Comparison of ENCODE assay signal across 8 cellular contexts in genomic region chr7:151013728-151014497, GRCh38. TPM values are rescaled to one million over a fixed set of nuclear protein-coding genes. Genes with fewer than 3 reads are reported as not detected.
A peak's percentile ranks its signal among the peaks of the same experiment; 100 is the strongest.
DNase-seq lines count a peak whose midpoint lies in the region; ATAC-seq lines count a peak whose summit lies in the region.

No MANE protein-coding gene starts in this region.

- DNase-seq in CD1c-positive myeloid dendritic cell (ENCODE audit: extremely low spot score), result peak; percentile 91
- DNase-seq in T-helper 9 cell, result peak; percentile 94
- peak; percentile 82 for DNase-seq in astrocyte of the hippocampus (ENCODE audit: low read depth, low spot score)
- DNase-seq in stimulated activated CD4-positive, alpha-beta T cell treated with anti-CD3 and anti-CD28 coated beads, Interleukin-1b, Interleukin-23, amount 100 ng/mL, for 24 hours (ENCODE audit: low read depth in 4 of 4, low spot score in 1 of 4), result peak; percentile 57 to 77 (median 70)
- DNase-seq in MG63, result no peak

- peak overlapping the region; percentile 63 for H3K4me3 ChIP-seq in iPS-20b (ENCODE audit: low read length)
- no peak overlapping the region for H3K4me3 ChIP-seq in MG63

- H3K9ac ChIP-seq in iPS-20b (ENCODE audit: low read depth, low read length), result peak overlapping the region; percentile 71; the same call in 1 of the 2 replicates

- H3K4me1 ChIP-seq in iPS-20b (ENCODE audit: insufficient read depth, low read length), result peaks cover 16% of the 10 kb centered on the region; the same call in 1 of the 2 replicates

- H3K9me3 ChIP-seq in iPS-20b (ENCODE audit: insufficient read depth, low read depth, low read length) (no peaks in the 10 kb centered on the region), MG63 (no peaks in the 10 kb centered on the region)

- ATAC-seq in HG02678 (IDR thresholded peaks at IDR 0.05; ENCODE audit: unreplicated experiment) (peak; percentile 47), GM18858 (IDR thresholded peaks at IDR 0.05; ENCODE audit: unreplicated experiment) (no peak)

- H3K27ac ChIP-seq in iPS-20b (ENCODE audit: low read length), result no peak overlapping the region

- H3K36me3 ChIP-seq in iPS-20b (ENCODE audit: insufficient read depth, low read depth, low read length) (no peaks in the 10 kb centered on the region), MG63 (no peaks in the 10 kb centered on the region)

- H3K27me3 ChIP-seq in iPS-20b (ENCODE audit: insufficient read depth, low read length) (peaks cover 40% of the 10 kb centered on the region), MG63 (0 out of 2 replicates have a peak, but pooled peaks cover 2% of the 10 kb centered on the region)

RNA-seq across cellular contexts. Expression of gene ATG9B, which starts 10.4 kb away (rescaled TPM):
- total RNA-seq in MG63 (2014; rRNA removed; shearing (Covaris generic); ENCODE audit: low replicate concordance), result not detected in 2 replicates

RNA-seq across cellular contexts. Expression of gene ABCB8, which starts 14.3 kb away (rescaled TPM):
- total RNA-seq in MG63 (2014; rRNA removed; shearing (Covaris generic); ENCODE audit: low replicate concordance), result 14.4 and 22.4 TPM in 2 replicates

RNA-seq across cellular contexts. Expression of gene NOS3, which starts 23.1 kb away (rescaled TPM):
- total RNA-seq in MG63 (2014; rRNA removed; shearing (Covaris generic); ENCODE audit: low replicate concordance), result 0.20 TPM in 1 of 2 replicates, not detected in the other

RNA-seq across cellular contexts. Expression of gene ASIC3, which starts 34.4 kb away (rescaled TPM):
- total RNA-seq in MG63 (2014; rRNA removed; shearing (Covaris generic); ENCODE audit: low replicate concordance), result 0.76 TPM in 1 of 2 replicates, not detected in the other

RNA-seq across cellular contexts. Expression of gene KCNH2, which starts 35.8 kb away (rescaled TPM):
- total RNA-seq in MG63 (2014; rRNA removed; shearing (Covaris generic); ENCODE audit: low replicate concordance), result 0.33 TPM in 1 of 2 replicates, not detected in the other
